Comparison of ENCODE assay signal across 1 cellular context in genomic region chr17:68801564-68801963, GRCh38.
TF ChIP-seq lines count a peak whose summit lies in the region.

No MANE protein-coding gene starts in this region.

TF ChIP-seq in GM12878, 131 proteins besides CTCF, POLR2A, EP300 and RAD21:
- TF ChIP-seq ZBTB40 (IDR thresholded peaks at IDR 0.05; ENCODE audit: borderline replicate concordance) (peak; percentile 72), HDGF (IDR thresholded peaks at IDR 0.05) (no peak)
